ENCODE assay signal across 1 cellular context in genomic region chr6:75158176-75158575, GRCh38.
TF ChIP-seq lines count a peak whose summit lies in the region.

No MANE protein-coding gene starts in this region.

TF ChIP-seq in endothelial cell of umbilical vein, 7 proteins besides CTCF, POLR2A, EP300 and RAD21:
- TF ChIP-seq JUN (IDR thresholded peaks at IDR 0.05; ENCODE audit: borderline replicate concordance, insufficient read depth, insufficient read length, low read depth), result no peak
- TF ChIP-seq POLR2AphosphoS5 (IDR thresholded peaks at IDR 0.05; ENCODE audit: insufficient read depth, low read depth, low read length), result no peak
- no peak for TF ChIP-seq MAX (IDR thresholded peaks at IDR 0.05; ENCODE audit: insufficient read depth, insufficient read length)
- no peak for TF ChIP-seq FOS (IDR thresholded peaks at IDR 0.05; ENCODE audit: borderline replicate concordance, insufficient read depth, low read length)
- no peak for TF ChIP-seq GATA2 (IDR thresholded peaks at IDR 0.05; ENCODE audit: insufficient read depth, insufficient read length, low read depth, low read length)
- TF ChIP-seq EZH2 (IDR thresholded peaks at IDR 0.05; ENCODE audit: borderline replicate concordance, low read depth, low read length, severe bottlenecking), result no peak
- TF ChIP-seq MYC (IDR thresholded peaks at IDR 0.05; ENCODE audit: low read depth, low read length), result no peak
TF ChIP-seq in endothelial cell of umbilical vein: peak in this region for 0.
